In the genomic region with DNA sequence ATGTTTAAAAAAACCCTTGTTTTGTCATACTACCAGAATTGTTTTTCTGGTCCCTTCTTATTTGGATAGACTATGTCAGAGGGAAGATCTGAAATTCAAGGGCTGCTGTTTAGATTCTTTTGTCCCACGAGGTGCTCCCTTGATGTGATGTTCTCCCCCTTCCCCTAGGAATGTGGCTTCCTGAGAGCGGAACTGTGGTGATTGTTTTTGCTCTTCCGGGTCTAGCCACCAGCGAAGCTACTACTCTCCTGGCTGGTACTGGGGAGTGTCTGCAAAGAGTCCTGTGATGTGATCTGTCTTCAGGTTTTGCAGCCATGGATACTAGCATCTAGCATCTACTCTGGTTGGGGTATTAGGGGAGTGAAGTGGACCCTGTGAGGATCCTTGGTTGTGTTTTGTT, we compare ENCODE assay signal across 1 cellular context.
TF ChIP-seq lines count a peak whose summit lies in the region.

No MANE protein-coding gene starts in this region.

TF ChIP-seq in GM23338, 12 proteins besides CTCF, POLR2A, EP300 and RAD21 (continued from another document):
- TF ChIP-seq, protein P1, sequence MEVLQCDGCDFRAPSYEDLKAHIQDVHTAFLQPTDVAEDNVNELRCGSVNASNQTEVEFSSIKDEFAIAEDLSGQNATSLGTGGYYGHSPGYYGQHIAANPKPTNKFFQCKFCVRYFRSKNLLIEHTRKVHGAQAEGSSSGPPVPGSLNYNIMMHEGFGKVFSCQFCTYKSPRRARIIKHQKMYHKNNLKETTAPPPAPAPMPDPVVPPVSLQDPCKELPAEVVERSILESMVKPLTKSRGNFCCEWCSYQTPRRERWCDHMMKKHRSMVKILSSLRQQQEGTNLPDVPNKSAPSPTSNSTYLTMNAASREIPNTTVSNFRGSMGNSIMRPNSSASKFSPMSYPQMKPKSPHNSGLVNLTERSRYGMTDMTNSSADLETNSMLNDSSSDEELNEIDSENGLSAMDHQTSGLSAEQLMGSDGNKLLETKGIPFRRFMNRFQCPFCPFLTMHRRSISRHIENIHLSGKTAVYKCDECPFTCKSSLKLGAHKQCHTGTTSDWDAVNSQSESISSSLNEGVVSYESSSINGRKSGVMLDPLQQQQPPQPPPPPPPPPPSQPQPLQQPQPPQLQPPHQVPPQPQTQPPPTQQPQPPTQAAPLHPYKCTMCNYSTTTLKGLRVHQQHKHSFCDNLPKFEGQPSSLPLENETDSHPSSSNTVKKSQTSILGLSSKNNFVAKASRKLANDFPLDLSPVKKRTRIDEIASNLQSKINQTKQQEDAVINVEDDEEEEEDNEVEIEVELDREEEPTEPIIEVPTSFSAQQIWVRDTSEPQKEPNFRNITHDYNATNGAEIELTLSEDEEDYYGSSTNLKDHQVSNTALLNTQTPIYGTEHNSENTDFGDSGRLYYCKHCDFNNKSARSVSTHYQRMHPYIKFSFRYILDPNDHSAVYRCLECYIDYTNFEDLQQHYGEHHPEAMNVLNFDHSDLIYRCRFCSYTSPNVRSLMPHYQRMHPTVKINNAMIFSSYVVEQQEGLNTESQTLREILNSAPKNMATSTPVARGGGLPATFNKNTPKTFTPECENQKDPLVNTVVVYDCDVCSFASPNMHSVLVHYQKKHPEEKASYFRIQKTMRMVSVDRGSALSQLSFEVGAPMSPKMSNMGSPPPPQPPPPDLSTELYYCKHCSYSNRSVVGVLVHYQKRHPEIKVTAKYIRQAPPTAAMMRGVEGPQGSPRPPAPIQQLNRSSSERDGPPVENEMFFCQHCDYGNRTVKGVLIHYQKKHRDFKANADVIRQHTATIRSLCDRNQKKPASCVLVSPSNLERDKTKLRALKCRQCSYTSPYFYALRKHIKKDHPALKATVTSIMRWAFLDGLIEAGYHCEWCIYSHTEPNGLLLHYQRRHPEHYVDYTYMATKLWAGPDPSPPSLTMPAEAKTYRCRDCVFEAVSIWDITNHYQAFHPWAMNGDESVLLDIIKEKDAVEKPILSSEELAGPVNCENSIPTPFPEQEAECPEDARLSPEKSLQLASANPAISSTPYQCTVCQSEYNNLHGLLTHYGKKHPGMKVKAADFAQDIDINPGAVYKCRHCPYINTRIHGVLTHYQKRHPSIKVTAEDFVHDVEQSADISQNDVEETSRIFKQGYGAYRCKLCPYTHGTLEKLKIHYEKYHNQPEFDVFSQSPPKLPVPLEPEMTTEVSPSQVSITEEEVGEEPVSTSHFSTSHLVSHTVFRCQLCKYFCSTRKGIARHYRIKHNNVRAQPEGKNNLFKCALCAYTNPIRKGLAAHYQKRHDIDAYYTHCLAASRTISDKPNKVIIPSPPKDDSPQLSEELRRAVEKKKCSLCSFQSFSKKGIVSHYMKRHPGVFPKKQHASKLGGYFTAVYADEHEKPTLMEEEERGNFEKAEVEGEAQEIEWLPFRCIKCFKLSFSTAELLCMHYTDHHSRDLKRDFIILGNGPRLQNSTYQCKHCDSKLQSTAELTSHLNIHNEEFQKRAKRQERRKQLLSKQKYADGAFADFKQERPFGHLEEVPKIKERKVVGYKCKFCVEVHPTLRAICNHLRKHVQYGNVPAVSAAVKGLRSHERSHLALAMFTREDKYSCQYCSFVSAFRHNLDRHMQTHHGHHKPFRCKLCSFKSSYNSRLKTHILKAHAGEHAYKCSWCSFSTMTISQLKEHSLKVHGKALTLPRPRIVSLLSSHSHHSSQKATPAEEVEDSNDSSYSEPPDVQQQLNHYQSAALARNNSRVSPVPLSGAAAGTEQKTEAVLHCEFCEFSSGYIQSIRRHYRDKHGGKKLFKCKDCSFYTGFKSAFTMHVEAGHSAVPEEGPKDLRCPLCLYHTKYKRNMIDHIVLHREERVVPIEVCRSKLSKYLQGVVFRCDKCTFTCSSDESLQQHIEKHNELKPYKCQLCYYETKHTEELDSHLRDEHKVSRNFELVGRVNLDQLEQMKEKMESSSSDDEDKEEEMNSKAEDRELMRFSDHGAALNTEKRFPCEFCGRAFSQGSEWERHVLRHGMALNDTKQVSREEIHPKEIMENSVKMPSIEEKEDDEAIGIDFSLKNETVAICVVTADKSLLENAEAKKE (CRISPR knock-in tag; IDR thresholded peaks at IDR 0.05), result no peak
- no peak for TF ChIP-seq STAT1 (IDR thresholded peaks at IDR 0.05; ENCODE audit: unreplicated experiment)
- no peak for TF ChIP-seq CREB1 (CRISPR knock-in tag; IDR thresholded peaks at IDR 0.05; ENCODE audit: low read depth)
- no peak for TF ChIP-seq POLR2AphosphoS5 (IDR thresholded peaks at IDR 0.05; ENCODE audit: low read depth)
